In the genomic region with DNA sequence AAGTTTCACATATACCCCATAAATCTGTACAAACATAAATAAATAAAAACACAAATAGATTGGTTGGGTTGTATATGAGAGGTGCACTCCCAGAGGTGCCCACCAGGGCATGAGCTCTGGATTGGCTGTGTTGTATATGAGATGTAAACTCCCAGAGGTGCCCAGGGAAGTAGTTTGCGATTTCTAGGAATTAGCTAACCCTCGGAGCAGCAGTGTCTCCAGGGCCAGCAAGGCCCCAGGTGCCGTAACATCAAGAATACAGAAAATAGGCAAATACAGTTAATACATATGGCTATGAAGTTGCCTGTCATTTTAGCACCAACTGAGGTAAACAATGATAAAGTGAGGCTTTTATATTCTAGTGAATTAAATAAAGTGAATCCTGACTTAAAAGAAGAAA, we compare ENCODE assay signal across 8 cellular contexts. TPM values are rescaled to one million over a fixed set of nuclear protein-coding genes. Genes with fewer than 3 reads are reported as not detected.
A peak's percentile ranks its signal among the peaks of the same experiment; 100 is the strongest.
DNase-seq lines count a peak whose midpoint lies in the region; ATAC-seq and TF ChIP-seq lines count a peak whose summit lies in the region.

No MANE protein-coding gene starts in this region.

- H3K27me3 Mint-ChIP-seq in MCF 10A (ENCODE audit: insufficient read depth, unreplicated experiment), result peaks cover 37% of the 10 kb centered on the region
- peaks cover 2% of the 10 kb centered on the region for H3K27me3 Mint-ChIP-seq in endothelial cell (ENCODE audit: unreplicated experiment)

- no peaks in the 10 kb centered on the region for H3K9me3 ChIP-seq in breast epithelium
- H3K9me3 ChIP-seq in thoracic aorta, result no peaks in the 10 kb centered on the region

- TF ChIP-seq CTCF in MCF 10A (IDR thresholded peaks at IDR 0.05; ENCODE audit: unreplicated experiment) (peak; percentile 39), breast epithelium (IDR thresholded peaks at IDR 0.05) (peak in 1 of 3 donors; percentile 20), endothelial cell (IDR thresholded peaks at IDR 0.05; ENCODE audit: unreplicated experiment) (peak; percentile 71), thoracic aorta (IDR thresholded peaks at IDR 0.05) (peak; percentile 41)

- H3K36me3 ChIP-seq in breast epithelium (no peaks in the 10 kb centered on the region), thoracic aorta (no peaks in the 10 kb centered on the region)

- DNase-seq in MCF 10A (ENCODE audit: unreplicated experiment), result peak; percentile 27
- no peak for DNase-seq in breast epithelium (ENCODE audit: low spot score in 2 of 2)
- DNase-seq in NAMALWA (ENCODE audit: low spot score), result peak; percentile 65
- peak; percentile 36 for DNase-seq in endothelial cell (ENCODE audit: low spot score)
- DNase-seq in thoracic aorta (ENCODE audit: low spot score), result no peak
- no peak for DNase-seq in SIG-M5 (lab: John Stamatoyannopoulos, UW)
- no peak for DNase-seq in G401 (ENCODE audit: low spot score)

- POLR2A ChIA-PET in MCF 10A (lab: Yijun Ruan, JAX), result interaction anchor here (1.0 kb wide), 1 partner anchor 15 kb away, joined by 3 read pairs; a partner anchor contains a TSS

- H3K4me3 ChIP-seq in breast epithelium (no peak overlapping the region), thoracic aorta (no peak overlapping the region)

- H3K27me3 ChIP-seq in breast epithelium (no peaks in the 10 kb centered on the region), thoracic aorta (replicated peaks; ENCODE audit: insufficient read depth) (no peaks in the 10 kb centered on the region)

- H3K4me1 Mint-ChIP-seq in MCF 10A (ENCODE audit: insufficient read depth, unreplicated experiment) (peaks cover 7% of the 10 kb centered on the region), endothelial cell (ENCODE audit: unreplicated experiment) (peaks cover 3% of the 10 kb centered on the region)

- no peak for TF ChIP-seq POLR2A in breast epithelium (IDR thresholded peaks at IDR 0.05)

- no peaks in the 10 kb centered on the region for H3K36me3 Mint-ChIP-seq in MCF 10A (ENCODE audit: insufficient read depth, unreplicated experiment)
- no peaks in the 10 kb centered on the region for H3K36me3 Mint-ChIP-seq in endothelial cell (ENCODE audit: low read depth, unreplicated experiment)

- no TSS peak for BruUV-seq in MCF 10A (replicated peaks; lab: Mats Ljungman, UMichigan)

- intact Hi-C loops in MCF 10A (cut with micrococcal nuclease), result no loop called here
- intact Hi-C loops in breast epithelium (cut with DNase I; ENCODE audit: low total_unique reads), result no loop called here

- H3K27ac Mint-ChIP-seq in MCF 10A (ENCODE audit: low read depth, unreplicated experiment), result no peak overlapping the region
- no peak overlapping the region for H3K27ac Mint-ChIP-seq in endothelial cell (ENCODE audit: unreplicated experiment)

- no peak overlapping the region for H3K27ac ChIP-seq in breast epithelium
- no peak overlapping the region for H3K27ac ChIP-seq in thoracic aorta

- ATAC-seq in thoracic aorta (ENCODE audit: insufficient number of reproducible peaks, low FRiP score, low read depth) (no peak), HG03045 (IDR thresholded peaks at IDR 0.05; ENCODE audit: unreplicated experiment) (no peak)

- H3K4me1 ChIP-seq in breast epithelium (no peaks in the 10 kb centered on the region), thoracic aorta (ENCODE audit: control insufficient read depth in 1 of 2, low read depth in 2 of 2) (peaks cover 4% of the 10 kb centered on the region in 2 donors)

- H3K9me3 Mint-ChIP-seq in MCF 10A (ENCODE audit: unreplicated experiment) (no peaks in the 10 kb centered on the region), endothelial cell (ENCODE audit: unreplicated experiment) (no peaks in the 10 kb centered on the region)

- in situ Hi-C loops in G401 (cut with HindIII; ENCODE audit: low sequenced_read_pairs), result no loop called here

- CTCF ChIA-PET in MCF 10A (lab: Yijun Ruan, JAX), result interaction anchor here (3.6 kb wide), 1 partner anchor 14 kb away, joined by 26 read pairs; a partner anchor contains a TSS

- H3K4me3 Mint-ChIP-seq in MCF 10A (ENCODE audit: unreplicated experiment) (no peak overlapping the region), endothelial cell (ENCODE audit: unreplicated experiment) (no peak overlapping the region)

RNA-seq across cellular contexts. Expression of a gene that starts 5.4 kb away (rescaled TPM):
- total RNA-seq in MCF 10A (2022) (27.7 and 29.6 TPM in 2 replicates), breast epithelium (10 to 100 TPM; 53.1 to 75.8 (median 54.7) TPM), endothelial cell (ENCODE audit: unreplicated experiment) (32.2 TPM), thoracic aorta (10 to 100 TPM; 52.5 to 81.6 TPM)
- 28.2 and 28.7 TPM in 2 replicates for total RNA-seq in G401 (2014; rRNA removed; shearing (Covaris generic))

RNA-seq across cellular contexts. Expression of a gene that starts 14.9 kb away (rescaled TPM):
- total RNA-seq in MCF 10A (2022) (37.2 and 47.7 TPM in 2 replicates), breast epithelium (10 to 100 TPM; 34.7 to 46.0 (median 36.2) TPM), endothelial cell (ENCODE audit: unreplicated experiment) (25.5 TPM), thoracic aorta (10 to 100 TPM; 20.2 to 33.8 TPM)
- total RNA-seq in G401 (2014; rRNA removed; shearing (Covaris generic)), result 29.8 and 55.0 TPM in 2 replicates

Comparison
In these comparisons a context has a peak if more than half of its experiments do, and no peak if none do; other contexts are left out.
1. DNase-seq: peak in MCF 10A (single experiment), NAMALWA (single experiment) and endothelial cell (single experiment); none in breast epithelium (0 of 2), thoracic aorta (single experiment), SIG-M5 (single experiment) and G401 (single experiment).